Comparison of ENCODE assay signal across 1 cellular context in the genomic region with DNA sequence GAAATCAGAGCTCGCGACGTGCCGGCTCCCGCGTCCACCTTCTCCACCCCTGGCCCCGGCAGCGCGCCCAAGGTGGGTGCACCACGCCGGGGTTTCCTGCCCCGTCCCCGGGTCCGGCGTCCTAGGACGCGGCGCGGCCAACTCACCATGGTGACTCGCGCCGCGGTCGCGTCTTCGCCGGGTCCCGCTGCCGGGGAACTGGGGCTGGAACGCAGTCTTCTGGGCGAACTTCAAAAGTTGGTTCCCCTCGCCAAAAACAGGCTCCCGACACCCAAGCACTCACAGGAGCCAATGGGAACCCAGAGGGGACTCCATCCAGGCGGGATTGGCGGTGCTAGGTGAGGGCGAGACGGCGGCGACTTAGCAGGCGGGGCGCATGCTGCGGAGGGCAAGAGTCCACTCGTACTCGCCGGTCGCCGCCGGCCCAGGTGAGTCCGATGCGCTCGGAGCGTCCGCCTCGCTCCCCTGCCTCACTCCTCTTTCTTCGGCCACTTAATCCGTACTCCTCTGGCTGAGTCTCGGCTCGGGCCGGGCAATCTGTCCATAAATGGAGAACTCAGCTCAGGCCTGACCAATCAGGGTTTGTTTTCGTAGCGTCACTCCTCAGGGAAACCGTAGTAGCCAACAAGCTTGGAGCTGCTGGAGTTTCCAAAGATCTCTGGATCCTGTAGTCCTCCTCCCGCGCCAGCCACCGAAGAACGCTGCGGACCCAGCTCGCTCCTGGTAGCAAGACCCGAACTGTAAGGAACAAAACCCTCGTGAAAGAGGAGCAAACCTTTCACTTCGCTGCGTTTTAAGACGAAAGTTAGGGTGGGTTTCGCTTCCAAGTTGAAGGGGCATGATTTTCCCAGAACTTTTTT.
A peak's percentile ranks its signal among the peaks of the same experiment; 100 is the strongest.
TF ChIP-seq lines count a peak whose summit lies in the region.

A gene (minus strand): TSS at position 520 of the 860 bp plus-strand sequence. CDS start 371 bp downstream, at position 149.

TF ChIP-seq in SK-N-SH, 30 proteins besides CTCF, POLR2A, EP300 and RAD21 (continued from another document):
- TF ChIP-seq, protein P1, sequence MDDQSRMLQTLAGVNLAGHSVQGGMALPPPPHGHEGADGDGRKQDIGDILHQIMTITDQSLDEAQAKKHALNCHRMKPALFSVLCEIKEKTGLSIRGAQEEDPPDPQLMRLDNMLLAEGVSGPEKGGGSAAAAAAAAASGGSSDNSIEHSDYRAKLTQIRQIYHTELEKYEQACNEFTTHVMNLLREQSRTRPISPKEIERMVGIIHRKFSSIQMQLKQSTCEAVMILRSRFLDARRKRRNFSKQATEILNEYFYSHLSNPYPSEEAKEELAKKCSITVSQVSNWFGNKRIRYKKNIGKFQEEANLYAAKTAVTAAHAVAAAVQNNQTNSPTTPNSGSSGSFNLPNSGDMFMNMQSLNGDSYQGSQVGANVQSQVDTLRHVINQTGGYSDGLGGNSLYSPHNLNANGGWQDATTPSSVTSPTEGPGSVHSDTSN (IDR thresholded peaks at IDR 0.05) = no peak
- TF ChIP-seq FOSL2 (IDR thresholded peaks at IDR 0.05; ENCODE audit: borderline replicate concordance, low read depth) (no peak), FOXM1 (IDR thresholded peaks at IDR 0.05; ENCODE audit: low read depth) (no peak), FOXJ3 (CRISPR knock-in tag; IDR thresholded peaks at IDR 0.05) (no peak), TCF12 (IDR thresholded peaks at IDR 0.05) (no peak), EZH2phosphoT487 (IDR thresholded peaks at IDR 0.05; ENCODE audit: borderline replicate concordance, low read depth) (no peak), SIN3A (IDR thresholded peaks at IDR 0.05; ENCODE audit: borderline replicate concordance, low read depth, low read length) (0 out of 2 replicates have a peak, but pooled peaks have one; percentile 6), RFX5 (IDR thresholded peaks at IDR 0.05; ENCODE audit: low read length) (peak; percentile 91), SMC3 (IDR thresholded peaks at IDR 0.05; ENCODE audit: low read depth, low read length) (no peak; the same call in 1 of the 2 replicates), POLR2AphosphoS5 (IDR thresholded peaks at IDR 0.05; ENCODE audit: low read depth, low read length) (peak; percentile 84; the same call in 1 of the 2 replicates), MXI1 (IDR thresholded peaks at IDR 0.05; ENCODE audit: low read depth, low read length) (0 out of 2 replicates have a peak, but pooled peaks have one; percentile 28), TEAD4 (IDR thresholded peaks at IDR 0.05; ENCODE audit: borderline replicate concordance, insufficient read depth) (no peak), JUND (IDR thresholded peaks at IDR 0.05) (no peak), RXRA (IDR thresholded peaks at IDR 0.05; ENCODE audit: borderline replicate concordance, low read depth) (no peak), GABPA (IDR thresholded peaks at IDR 0.05; ENCODE audit: low read depth) (no peak), GATA2 (CRISPR knock-in tag; IDR thresholded peaks at IDR 0.05) (no peak), MEF2A (IDR thresholded peaks at IDR 0.05; ENCODE audit: borderline replicate concordance, low read depth) (no peak), YY1 (IDR thresholded peaks at IDR 0.05; ENCODE audit: low read depth) (peak; percentile 34; the same call in 1 of the 2 replicates)
- TF ChIP-seq, protein P2, sequence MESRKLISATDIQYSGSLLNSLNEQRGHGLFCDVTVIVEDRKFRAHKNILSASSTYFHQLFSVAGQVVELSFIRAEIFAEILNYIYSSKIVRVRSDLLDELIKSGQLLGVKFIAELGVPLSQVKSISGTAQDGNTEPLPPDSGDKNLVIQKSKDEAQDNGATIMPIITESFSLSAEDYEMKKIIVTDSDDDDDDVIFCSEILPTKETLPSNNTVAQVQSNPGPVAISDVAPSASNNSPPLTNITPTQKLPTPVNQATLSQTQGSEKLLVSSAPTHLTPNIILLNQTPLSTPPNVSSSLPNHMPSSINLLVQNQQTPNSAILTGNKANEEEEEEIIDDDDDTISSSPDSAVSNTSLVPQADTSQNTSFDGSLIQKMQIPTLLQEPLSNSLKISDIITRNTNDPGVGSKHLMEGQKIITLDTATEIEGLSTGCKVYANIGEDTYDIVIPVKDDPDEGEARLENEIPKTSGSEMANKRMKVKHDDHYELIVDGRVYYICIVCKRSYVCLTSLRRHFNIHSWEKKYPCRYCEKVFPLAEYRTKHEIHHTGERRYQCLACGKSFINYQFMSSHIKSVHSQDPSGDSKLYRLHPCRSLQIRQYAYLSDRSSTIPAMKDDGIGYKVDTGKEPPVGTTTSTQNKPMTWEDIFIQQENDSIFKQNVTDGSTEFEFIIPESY (IDR thresholded peaks at IDR 0.05; ENCODE audit: borderline replicate concordance, low read depth) = no peak
- TF ChIP-seq, protein P3, sequence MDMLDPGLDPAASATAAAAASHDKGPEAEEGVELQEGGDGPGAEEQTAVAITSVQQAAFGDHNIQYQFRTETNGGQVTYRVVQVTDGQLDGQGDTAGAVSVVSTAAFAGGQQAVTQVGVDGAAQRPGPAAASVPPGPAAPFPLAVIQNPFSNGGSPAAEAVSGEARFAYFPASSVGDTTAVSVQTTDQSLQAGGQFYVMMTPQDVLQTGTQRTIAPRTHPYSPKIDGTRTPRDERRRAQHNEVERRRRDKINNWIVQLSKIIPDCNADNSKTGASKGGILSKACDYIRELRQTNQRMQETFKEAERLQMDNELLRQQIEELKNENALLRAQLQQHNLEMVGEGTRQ (IDR thresholded peaks at IDR 0.05; ENCODE audit: borderline replicate concordance, low read depth, low read length) = no peak
- TF ChIP-seq, protein P4, sequence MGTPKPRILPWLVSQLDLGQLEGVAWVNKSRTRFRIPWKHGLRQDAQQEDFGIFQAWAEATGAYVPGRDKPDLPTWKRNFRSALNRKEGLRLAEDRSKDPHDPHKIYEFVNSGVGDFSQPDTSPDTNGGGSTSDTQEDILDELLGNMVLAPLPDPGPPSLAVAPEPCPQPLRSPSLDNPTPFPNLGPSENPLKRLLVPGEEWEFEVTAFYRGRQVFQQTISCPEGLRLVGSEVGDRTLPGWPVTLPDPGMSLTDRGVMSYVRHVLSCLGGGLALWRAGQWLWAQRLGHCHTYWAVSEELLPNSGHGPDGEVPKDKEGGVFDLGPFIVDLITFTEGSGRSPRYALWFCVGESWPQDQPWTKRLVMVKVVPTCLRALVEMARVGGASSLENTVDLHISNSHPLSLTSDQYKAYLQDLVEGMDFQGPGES (IDR thresholded peaks at IDR 0.05; ENCODE audit: low read depth, low read length) = no peak
TF ChIP-seq in SK-N-SH: peak in this region for 9.
